26 cellular contexts compared by ENCODE assay signal in the genomic region with DNA sequence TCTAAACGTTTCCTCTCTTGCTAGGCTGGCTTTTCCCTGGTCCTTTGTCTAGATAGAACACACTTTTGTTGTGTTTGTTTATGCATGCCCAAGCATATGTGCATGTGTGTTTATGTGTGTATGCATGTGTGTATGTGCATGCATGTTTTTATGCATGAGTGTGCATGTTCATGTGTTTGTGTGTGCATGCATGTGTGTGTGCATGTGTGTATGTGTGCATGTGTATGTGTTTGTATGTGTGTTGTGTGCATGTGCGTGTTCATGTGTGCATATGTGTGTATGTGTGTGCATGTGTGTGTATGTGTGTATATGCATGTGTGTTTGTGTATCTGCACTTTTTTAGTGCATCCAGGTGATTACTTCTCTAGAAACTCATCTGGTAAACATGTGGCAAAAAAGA.
A peak's percentile ranks its signal among the peaks of the same experiment; 100 is the strongest.
DNase-seq lines count a peak whose midpoint lies in the region; ATAC-seq, FAIRE-seq and TF ChIP-seq lines count a peak whose summit lies in the region.
"Had no signal": no experiment of that assay in that cellular context is flagged by ENCODE, and none has a peak within 500 bp of the region (broad histone marks: within the 10 kb centered on the region; RNA-seq: fewer than 3 reads in every experiment).

No MANE protein-coding gene starts in this region.

- 0% methylated on average over 2 of the region's 2 CpGs for WGBS in HepG2 (ENCODE audit: low lambda C conversion rate)
- 42% methylated on average over 2 of the region's 2 CpGs for WGBS in right lobe of liver (ENCODE audit: insufficient coverage, low coverage, low lambda C conversion rate, missing lambda C conversion rate)
- WGBS in trophoblast cell (ENCODE audit: extremely low coverage, insufficient coverage, insufficient read length), result no CpG with 5 or more reads among the region's 2 CpGs

- TF ChIP-seq CTCF in HepG2 (CRISPR knock-in tag; IDR thresholded peaks at IDR 0.05), result no peak
- no peak for TF ChIP-seq CTCF in right lobe of liver (IDR thresholded peaks at IDR 0.05)
- no peak for TF ChIP-seq CTCF in bronchial epithelial cell (IDR thresholded peaks at IDR 0.05; ENCODE audit: insufficient read depth, low read length, severe bottlenecking)

- TF ChIP-seq RAD21 in HepG2 (CRISPR knock-in tag; IDR thresholded peaks at IDR 0.05), result no peak

- no peak for DNase-seq in HepG2 (ENCODE audit: low spot score)
- no peak for DNase-seq in right lobe of liver
- no peak for DNase-seq in bronchial epithelial cell (ENCODE audit: low read depth)
- DNase-seq in trophoblast cell, result no peak
- DNase-seq in occipital lobe (lab: John Stamatoyannopoulos, UW), result no peak
- DNase-seq in NAMALWA (ENCODE audit: low spot score), result no peak
- DNase-seq: AML-193; Caco-2; Calu3; CD4-positive, alpha-beta T cell; CD8-positive, alpha-beta T cell; DMS 273 treated with DMSO at 0.1 percent for 48 hours; DMS153; DMS53; DMS79; DND-41; EL; GDM1 had no signal

- in situ Hi-C loops in HepG2 (cut with HindIII; ENCODE audit: extremely low pct_ligation_motif_present, low pct_unique_long_range_greater_than_20kb), result no loop called here

- H3K36me3 ChIP-seq in HepG2 (replicated peaks in 1 of 2; ENCODE audit: control insufficient read depth in 1 of 2, insufficient read depth in 2 of 2, low read length in 2 of 2), result no peaks in the 10 kb centered on the region
- no peaks in the 10 kb centered on the region for H3K36me3 ChIP-seq in right lobe of liver
- H3K36me3 ChIP-seq in bronchial epithelial cell (ENCODE audit: control insufficient read depth, insufficient read depth, low read length), result no peaks in the 10 kb centered on the region
- no peaks in the 10 kb centered on the region for H3K36me3 ChIP-seq in trophoblast cell (ENCODE audit: control insufficient read depth in 1 of 2, insufficient read depth in 2 of 2, low read length in 2 of 2)
- H3K36me3 ChIP-seq: BLaER1 treated with 17β-estradiol and CSF1 and Interleukin-3, amounts not matched to agents 10 nM and 100 nM had no signal

- TF ChIP-seq POLR2A in HepG2 (IDR thresholded peaks at IDR 0.05; ENCODE audit: insufficient read depth in 1 of 2, low read depth in 2 of 2, low read length in 2 of 2), result no peak
- TF ChIP-seq POLR2A in right lobe of liver (IDR thresholded peaks at IDR 0.05), result no peak

- no peaks in the 10 kb centered on the region for H3K79me2 ChIP-seq in HepG2 (ENCODE audit: insufficient read depth, low read length)
- no peaks in the 10 kb centered on the region for H3K79me2 ChIP-seq in trophoblast cell (ENCODE audit: control insufficient read depth, insufficient read depth, low read length, poor library complexity)

- no peak overlapping the region for H3K14ac ChIP-seq in trophoblast cell (ENCODE audit: low read length)

- peaks cover 5% of the 10 kb centered on the region; the same call in 1 of the 2 replicates for H3K9me3 ChIP-seq in HepG2 (ENCODE audit: low read length)
- H3K9me3 ChIP-seq in right lobe of liver, result no peaks in the 10 kb centered on the region
- peaks cover 1% of the 10 kb centered on the region for H3K9me3 ChIP-seq in trophoblast cell (ENCODE audit: insufficient read depth, low read depth, low read length)
- H3K9me3 ChIP-seq: A549, Caco-2 had no signal

- POLR2A ChIA-PET in HepG2 (lab: Yijun Ruan, JAX), result no interaction called here

- H3K18ac ChIP-seq in trophoblast cell (ENCODE audit: low read length), result no peak overlapping the region

- BruUV-seq in HepG2 (replicated peaks; lab: Mats Ljungman, UMichigan), result no TSS peak

- H4K91ac ChIP-seq in trophoblast cell (ENCODE audit: low read depth, low read length), result no peak overlapping the region

- TF ChIP-seq EP300 in HepG2 (IDR thresholded peaks at IDR 0.05; ENCODE audit: low read depth in 2 of 2, low read length in 2 of 2) (no peak), HepG2 (CRISPR knock-in tag; IDR thresholded peaks at IDR 0.05; ENCODE audit: borderline replicate concordance) (no peak)

- intact Hi-C loops in HepG2 (cut with micrococcal nuclease; ENCODE audit: unreplicated experiment) (no loop called here), right lobe of liver (cut with DNase I) (no loop called here)

- no peaks in the 10 kb centered on the region for H4K20me1 ChIP-seq in HepG2 (ENCODE audit: insufficient read depth, low read length)
- H4K20me1 ChIP-seq: BLaER1 treated with 17β-estradiol and CSF1 and Interleukin-3, amounts not matched to agents 10 nM and 100 nM had no signal

- peak overlapping the region; percentile 71 for H3K23ac ChIP-seq in trophoblast cell (ENCODE audit: low read length)

- CTCF ChIA-PET in HepG2 (lab: Yijun Ruan, JAX; ENCODE audit: low intra/inter-chr PET ratio, low total read pairs), result no interaction called here

- H3K79me1 ChIP-seq in trophoblast cell (ENCODE audit: low read length), result no peaks in the 10 kb centered on the region

- H2AFZ ChIP-seq in HepG2 (ENCODE audit: low read length), result no peak overlapping the region
- H2AFZ ChIP-seq in trophoblast cell (ENCODE audit: insufficient read depth, low read length, poor library complexity), result no peak overlapping the region

- no peak overlapping the region for H4K8ac ChIP-seq in trophoblast cell (ENCODE audit: low read depth, low read length)

- no peak overlapping the region for H2BK12ac ChIP-seq in trophoblast cell (ENCODE audit: low read length)

- H3K4ac ChIP-seq in trophoblast cell (ENCODE audit: low read depth, low read length), result no peak overlapping the region

- no peak for ATAC-seq in HepG2
- ATAC-seq in right lobe of liver, result no peak
- no peak for ATAC-seq in GM21576 (IDR thresholded peaks at IDR 0.05; ENCODE audit: unreplicated experiment)
- ATAC-seq: A549; CD8-positive, alpha-beta T cell; GM12878 had no signal

- H3K27ac ChIP-seq in HepG2 (ENCODE audit: extremely low read length, insufficient read depth, low read length), result no peak overlapping the region
- H3K27ac ChIP-seq in right lobe of liver, result no peak overlapping the region
- H3K27ac ChIP-seq in trophoblast cell (ENCODE audit: low read depth, low read length), result no peak overlapping the region
- H3K27ac ChIP-seq: 22Rv1; A549; BLaER1 treated with 17β-estradiol and CSF1 and Interleukin-3, amounts not matched to agents 10 nM and 100 nM; C4-2B had no signal

- H3K4me1 ChIP-seq in HepG2 (ENCODE audit: insufficient read depth, low read length) (no peaks in the 10 kb centered on the region), right lobe of liver (no peaks in the 10 kb centered on the region), trophoblast cell (ENCODE audit: control insufficient read depth in 1 of 2, insufficient read depth in 2 of 2, low read length in 2 of 2) (no peaks in the 10 kb centered on the region)
- H3K4me1 ChIP-seq: A549, Caco-2 had no signal

- H4K12ac ChIP-seq in trophoblast cell (ENCODE audit: low read depth, low read length), result no peak overlapping the region

- FAIRE-seq in HepG2 (lab: Jason Lieb, UNC) (no peak), bronchial epithelial cell (lab: Jason Lieb, UNC) (peak; percentile 97)
- FAIRE-seq: A549, GM12878, GM12892, GM18507 had no signal

- H3K27me3 ChIP-seq in HepG2 (ENCODE audit: control insufficient read depth in 1 of 2, insufficient read depth in 2 of 2, low read length in 2 of 2) (no peaks in the 10 kb centered on the region), right lobe of liver (no peaks in the 10 kb centered on the region), bronchial epithelial cell (ENCODE audit: control insufficient read depth, insufficient read depth, low read length) (no peaks in the 10 kb centered on the region), trophoblast cell (ENCODE audit: insufficient read depth, low read length) (no peaks in the 10 kb centered on the region)
- H3K27me3 ChIP-seq: BLaER1 treated with 17β-estradiol and CSF1 and Interleukin-3, amounts not matched to agents 10 nM and 100 nM had no signal

- H2AK5ac ChIP-seq in trophoblast cell (ENCODE audit: low read length), result no peak overlapping the region

- H2BK120ac ChIP-seq in trophoblast cell (ENCODE audit: insufficient read depth, low read length, poor library complexity), result no peak overlapping the region

- H3K4me3 ChIP-seq in HepG2 (replicated peaks in 1 of 3; ENCODE audit: insufficient read depth in 1 of 3, low read depth in 2 of 3, low read length in 3 of 3) (no peak overlapping the region), right lobe of liver (no peak overlapping the region), bronchial epithelial cell (ENCODE audit: low read depth, low read length) (no peak overlapping the region), trophoblast cell (ENCODE audit: low read depth, low read length) (no peak overlapping the region)
- H3K4me3 ChIP-seq: A549; BLaER1 treated with 17β-estradiol and CSF1 and Interleukin-3, amounts not matched to agents 10 nM and 100 nM; GM12878 had no signal

- H3K4me2 ChIP-seq in HepG2 (ENCODE audit: low read depth, low read length) (no peak overlapping the region), trophoblast cell (ENCODE audit: low read length) (no peak overlapping the region)
- H3K4me2 ChIP-seq: A549; BLaER1 treated with 17β-estradiol and CSF1 and Interleukin-3, amounts not matched to agents 10 nM and 100 nM had no signal

- H3K9ac ChIP-seq in HepG2 (ENCODE audit: insufficient read depth, low read depth, low read length) (no peak overlapping the region), trophoblast cell (ENCODE audit: low read length) (no peak overlapping the region)
- H3K9ac ChIP-seq: BLaER1 treated with 17β-estradiol and CSF1 and Interleukin-3, amounts not matched to agents 10 nM and 100 nM had no signal

- no peak overlapping the region for H2BK5ac ChIP-seq in trophoblast cell (ENCODE audit: low read depth, low read length, poor library complexity)

TF ChIP-seq in HepG2, 621 proteins besides CTCF, POLR2A, EP300 and RAD21:
- TF ChIP-seq, protein P1, sequence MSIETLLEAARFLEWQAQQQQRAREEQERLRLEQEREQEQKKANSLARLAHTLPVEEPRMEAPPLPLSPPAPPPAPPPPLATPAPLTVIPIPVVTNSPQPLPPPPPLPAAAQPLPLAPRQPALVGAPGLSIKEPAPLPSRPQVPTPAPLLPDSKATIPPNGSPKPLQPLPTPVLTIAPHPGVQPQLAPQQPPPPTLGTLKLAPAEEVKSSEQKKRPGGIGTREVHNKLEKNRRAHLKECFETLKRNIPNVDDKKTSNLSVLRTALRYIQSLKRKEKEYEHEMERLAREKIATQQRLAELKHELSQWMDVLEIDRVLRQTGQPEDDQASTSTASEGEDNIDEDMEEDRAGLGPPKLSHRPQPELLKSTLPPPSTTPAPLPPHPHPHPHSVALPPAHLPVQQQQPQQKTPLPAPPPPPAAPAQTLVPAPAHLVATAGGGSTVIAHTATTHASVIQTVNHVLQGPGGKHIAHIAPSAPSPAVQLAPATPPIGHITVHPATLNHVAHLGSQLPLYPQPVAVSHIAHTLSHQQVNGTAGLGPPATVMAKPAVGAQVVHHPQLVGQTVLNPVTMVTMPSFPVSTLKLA (IDR thresholded peaks at IDR 0.05), result peak; percentile 96
- TF ChIP-seq ZNF552 (CRISPR knock-in tag; IDR thresholded peaks at IDR 0.05; ENCODE audit: borderline replicate concordance), result no peak
